25 cellular contexts compared by ENCODE assay signal in the genomic region with DNA sequence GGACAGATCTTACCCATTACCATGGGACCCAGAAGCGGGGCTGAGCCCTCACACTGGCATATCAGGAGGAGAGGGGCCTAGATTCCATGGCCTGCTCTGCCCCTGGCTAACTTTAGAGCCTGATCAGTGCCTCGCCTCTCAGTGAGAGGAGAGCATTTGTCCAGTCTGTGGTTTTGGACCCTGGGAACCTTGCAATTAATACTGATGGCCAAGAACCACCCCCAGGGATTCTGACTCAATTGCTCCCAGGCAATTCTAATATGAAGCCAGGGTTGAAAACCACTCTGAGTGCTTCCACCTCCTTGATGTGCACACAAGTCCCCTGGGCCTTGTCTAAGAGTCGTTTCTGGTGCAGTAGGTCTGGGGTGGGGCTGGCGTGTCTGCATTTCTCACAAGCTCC.
"Had no signal": no experiment of that assay in that cellular context is flagged by ENCODE, and none has a peak within 500 bp of the region (broad histone marks: within the 10 kb centered on the region; RNA-seq: fewer than 3 reads in every experiment).

No MANE protein-coding gene starts in this region.

- ATAC-seq: K562 had no signal

- H3K27ac ChIP-seq: HL-60, KMS-11, SJSA1, SK-N-MC had no signal

- H3K4me1 Mint-ChIP-seq: IgD-negative memory B cell had no signal

- H3K27me3 ChIP-seq: SJSA1 had no signal

- H3K4me1 ChIP-seq: SJSA1 had no signal

- H3K27ac Mint-ChIP-seq: IgD-negative memory B cell had no signal

- H3K4me3 ChIP-seq: K562, SJSA1, SK-N-MC had no signal

- H3K4me3 Mint-ChIP-seq: IgD-negative memory B cell had no signal

- H3K9ac ChIP-seq: KMS-11 had no signal

- DNase-seq: Kasumi-1, MM.1S, NCI-H1048, NCI-H1105, NCI-H1417, NCI-H146, NCI-H1694 treated with DMSO at 0.1 percent for 48 hours, NCI-H1930, NCI-H2081 treated with DMSO at 0.1 percent for 48 hours, NCI-H2171, NCI-H226, NCI-H446, NCI-H510A, NCI-H524 treated with DMSO at 0.1 percent for 48 hours, NCI-H69, NCI-H774, Right ventricle myocardium superior, RPMI8226, SIG-M5 had no signal

- H3K36me3 ChIP-seq: SJSA1 had no signal

- H3K4me2 ChIP-seq: KMS-11 had no signal

- H3K9me3 ChIP-seq: SJSA1 had no signal
